ENCODE assay signal across 8 cellular contexts in genomic region chr4:24473309-24473721, GRCh38.
DNase-seq lines count a peak whose midpoint lies in the region; TF ChIP-seq lines count a peak whose summit lies in the region.

No MANE protein-coding gene starts in this region.

- TF ChIP-seq CTCF in hepatocyte (IDR thresholded peaks at IDR 0.05; ENCODE audit: poor library complexity) = no peak

- H3K4me1 ChIP-seq in adipocyte (ENCODE audit: control insufficient read depth, insufficient read depth, low read length) (peaks cover 6% of the 10 kb centered on the region), hepatocyte (ENCODE audit: insufficient read depth) (peaks cover 12% of the 10 kb centered on the region)

- H4K20me1 ChIP-seq in hepatocyte (ENCODE audit: insufficient read depth, poor library complexity, severe bottlenecking) = no peaks in the 10 kb centered on the region

- no peaks in the 10 kb centered on the region for H3K36me3 ChIP-seq in adipocyte (ENCODE audit: control insufficient read depth, insufficient read depth, low read length, severe bottlenecking)
- H3K36me3 ChIP-seq in hepatocyte (replicated peaks; ENCODE audit: insufficient read depth, low read depth) = no peaks in the 10 kb centered on the region

- DNase-seq in NCI-H510A treated with DMSO at 0.1 percent for 48 hours (lab: John Stamatoyannopoulos, UW) (peak; percentile 6), NCI-H510A (lab: John Stamatoyannopoulos, UW) (no peak), NCI-H1105 treated with DMSO at 0.1 percent for 48 hours (lab: John Stamatoyannopoulos, UW) (peak; percentile 44), adipocyte (ENCODE audit: low read depth) (peak; percentile 48), hepatocyte (ENCODE audit: low spot score) (peak; percentile 57), renal cortical epithelial cell (ENCODE audit: low read depth) (peak; percentile 40), NCI-H187 treated with DMSO at 0.1 percent for 48 hours (lab: John Stamatoyannopoulos, UW) (no peak)
- no peak for DNase-seq in activated CD4-positive, CD25-positive, alpha-beta regulatory T cell treated with anti-CD3 and anti-CD28 coated beads, Interleukin-2, amount 50 U/mL, for 72 hours

- H3K9me3 ChIP-seq in adipocyte (ENCODE audit: control insufficient read depth, low read length) = no peaks in the 10 kb centered on the region
- no peaks in the 10 kb centered on the region for H3K9me3 ChIP-seq in hepatocyte (ENCODE audit: low read depth)

- H3K9me2 ChIP-seq in hepatocyte (replicated peaks; ENCODE audit: insufficient read depth) = no peaks in the 10 kb centered on the region

- H3K4me2 ChIP-seq in hepatocyte = peak overlapping the region; percentile 89

- H3K9ac ChIP-seq in adipocyte (ENCODE audit: low read length) = peak overlapping the region; percentile 70

- H3K27ac ChIP-seq in hepatocyte = peak overlapping the region; percentile 48

- no peaks in the 10 kb centered on the region for H3K79me2 ChIP-seq in hepatocyte

- H3K27me3 ChIP-seq in adipocyte (replicated peaks; ENCODE audit: control insufficient read depth, insufficient read depth, low read length) (no peaks in the 10 kb centered on the region), hepatocyte (peaks cover 26% of the 10 kb centered on the region)

- peak overlapping the region; percentile 66 for H2AFZ ChIP-seq in hepatocyte

- WGBS in hepatocyte (ENCODE audit: low lambda C conversion rate, missing lambda C conversion rate) = 2% methylated on average over 13 of the region's 13 CpGs

- H3K4me3 ChIP-seq in adipocyte (ENCODE audit: low read length) (peak overlapping the region; percentile 83), hepatocyte (peak overlapping the region; percentile 40)

Comparison
In these comparisons a context has a peak if more than half of its experiments do, and no peak if none do; other contexts are left out.
1. DNase-seq: peak in NCI-H510A treated with DMSO at 0.1 percent for 48 hours (single experiment), NCI-H1105 treated with DMSO at 0.1 percent for 48 hours (single experiment), adipocyte (single experiment), hepatocyte (single experiment) and renal cortical epithelial cell (single experiment); none in NCI-H510A (single experiment), NCI-H187 treated with DMSO at 0.1 percent for 48 hours (single experiment) and activated CD4-positive, CD25-positive, alpha-beta regulatory T cell treated with anti-CD3 and anti-CD28 coated beads, Interleukin-2, amount 50 U/mL, for 72 hours (single experiment).